20 cellular contexts compared by ENCODE assay signal in genomic region chr22:31099386-31099785, GRCh38. TPM values are rescaled to one million over a fixed set of nuclear protein-coding genes. Genes with fewer than 3 reads are reported as not detected.
DNase-seq lines count a peak whose midpoint lies in the region; ATAC-seq, FAIRE-seq and TF ChIP-seq lines count a peak whose summit lies in the region.
"Had no signal": no experiment of that assay in that cellular context is flagged by ENCODE, and none has a peak within 500 bp of the region (broad histone marks: within the 10 kb centered on the region; RNA-seq: fewer than 3 reads in every experiment).

No MANE protein-coding gene starts in this region.

- no peaks in the 10 kb centered on the region for H3K9me3 Mint-ChIP-seq in HFFc6
- no peaks in the 10 kb centered on the region for H3K9me3 Mint-ChIP-seq in neural crest cell
- H3K9me3 Mint-ChIP-seq: naive thymus-derived CD4-positive, alpha-beta T cell; stimulated activated naive CD8-positive, alpha-beta T cell treated with anti-CD3 and anti-CD28 coated beads, Interleukin-15, Interleukin-2, amounts not matched to agents 100 ng/mL and 50 ng/mL, for 24 hours had no signal

- no peaks in the 10 kb centered on the region for H4K20me1 ChIP-seq in H1 (replicated peaks in 1 of 2; ENCODE audit: control insufficient read depth in 1 of 2, insufficient read depth in 2 of 2, low read length in 2 of 2)

- H4K8ac ChIP-seq in H1 (ENCODE audit: extremely low read depth, insufficient read depth, low read length) = no peak overlapping the region

- no peaks in the 10 kb centered on the region; a peak in 1 of 7 replicates for H3K27me3 ChIP-seq in H1 (replicated peaks in 1 of 4; ENCODE audit: control insufficient read depth in 3 of 4, extremely low read depth in 1 of 4, insufficient read depth in 3 of 4, low read length in 3 of 4)
- H3K27me3 ChIP-seq in upper lobe of left lung = no peaks in the 10 kb centered on the region
- no peaks in the 10 kb centered on the region for H3K27me3 ChIP-seq in lower lobe of right lung (ENCODE audit: low read depth)

- no peaks in the 10 kb centered on the region for H3K79me2 ChIP-seq in H1 (ENCODE audit: control insufficient read depth in 1 of 2, insufficient read depth in 2 of 2, low read length in 2 of 2)

- no peak overlapping the region for H4K91ac ChIP-seq in H1 (replicated peaks; ENCODE audit: insufficient read length, low read length)

- WGBS in H1 (ENCODE audit: extremely low coverage in 1 of 2, insufficient coverage in 1 of 2, insufficient read length in 1 of 2, insufficient replicate concordance in 2 of 2, low coverage in 1 of 2, low lambda C conversion rate in 2 of 2, missing lambda C conversion rate in 1 of 2), 2 experiments = 87% methylated on average over 6 of the region's 6 CpGs; no CpG with 5 or more reads in 1 of the 2 experiments
- 90 to 93% methylated on average over 3 to 6 of the region's 6 CpGs for WGBS in upper lobe of left lung, 2 donors

- no peak overlapping the region for H3K9ac ChIP-seq in H1 (replicated peaks in 1 of 4; ENCODE audit: extremely low read depth in 1 of 4, low read depth in 3 of 4, low read length in 3 of 4)
- H3K9ac ChIP-seq: KMS-11 had no signal

- no peak for TF ChIP-seq POLR2A in H1 (IDR thresholded peaks at IDR 0.05; ENCODE audit: control extremely low read depth in 1 of 2, low read depth in 2 of 2, low read length in 2 of 2)
- no peak for TF ChIP-seq POLR2A in upper lobe of left lung (IDR thresholded peaks at IDR 0.05)

- H3K27me3 Mint-ChIP-seq in HFFc6 (ENCODE audit: insufficient read depth) (peaks cover 21% of the 10 kb centered on the region), neural crest cell (ENCODE audit: low read depth) (no peaks in the 10 kb centered on the region)
- H3K27me3 Mint-ChIP-seq: naive thymus-derived CD4-positive, alpha-beta T cell; stimulated activated naive CD8-positive, alpha-beta T cell treated with anti-CD3 and anti-CD28 coated beads, Interleukin-15, Interleukin-2, amounts not matched to agents 100 ng/mL and 50 ng/mL, for 24 hours had no signal

- CTCF ChIA-PET in H1 (lab: Charles Lee; ENCODE audit: partially characterized antibody) = interaction anchor here (1.2 to 16.8 kb wide), 8 partner anchors 8 to 94 kb away, joined by 3 to 207 read pairs (median 5); partner anchors contain the start of genes PLA2G3, SELENOM and SMTN

- TF ChIP-seq EP300 in H1 (IDR thresholded peaks at IDR 0.05; ENCODE audit: borderline replicate concordance in 1 of 2, low read depth in 2 of 2, low read length in 2 of 2) (no peak), upper lobe of left lung (IDR thresholded peaks at IDR 0.05) (no peak)

- H3K4me3 Mint-ChIP-seq in HFFc6 = no peak overlapping the region
- H3K4me3 Mint-ChIP-seq in neural crest cell = no peak overlapping the region
- H3K4me3 Mint-ChIP-seq: naive thymus-derived CD4-positive, alpha-beta T cell; stimulated activated naive CD8-positive, alpha-beta T cell treated with anti-CD3 and anti-CD28 coated beads, Interleukin-15, Interleukin-2, amounts not matched to agents 100 ng/mL and 50 ng/mL, for 24 hours had no signal

- H3K36me3 Mint-ChIP-seq in HFFc6 (ENCODE audit: low read depth) (peaks cover 27% of the 10 kb centered on the region), neural crest cell (ENCODE audit: low read depth) (peaks cover 10% of the 10 kb centered on the region)

- H3K4me1 Mint-ChIP-seq in HFFc6 (ENCODE audit: low read depth) (peaks cover 34% of the 10 kb centered on the region), neural crest cell (no peaks in the 10 kb centered on the region)

- POLR2A ChIA-PET in H1 (lab: Charles Lee; ENCODE audit: partially characterized antibody) = interaction anchor here (0.9 to 1.8 kb wide), 5 partner anchors 11 to 130 kb away, joined by 3 to 23 read pairs (median 5); partner anchors contain the start of genes MORC2 and TUG1

- no peak overlapping the region for H3K23ac ChIP-seq in H1 (ENCODE audit: insufficient read length)

- H3K18ac ChIP-seq in H1 (ENCODE audit: extremely low read depth, low read length) = no peak overlapping the region

- FAIRE-seq in H1 (lab: Jason Lieb, UNC) = no peak
- FAIRE-seq: D721Med, endometrium, GM12891 had no signal

- H3K27ac Mint-ChIP-seq in HFFc6 (peak overlapping the region; percentile 75), neural crest cell (ENCODE audit: unreplicated experiment) (peak overlapping the region; percentile 43)
- H3K27ac Mint-ChIP-seq: naive thymus-derived CD4-positive, alpha-beta T cell; stimulated activated naive CD8-positive, alpha-beta T cell treated with anti-CD3 and anti-CD28 coated beads, Interleukin-15, Interleukin-2, amounts not matched to agents 100 ng/mL and 50 ng/mL, for 24 hours had no signal

- H2BK15ac ChIP-seq in H1 (ENCODE audit: low read length) = 0 out of 2 replicates have a peak overlapping the region, but pooled peaks have one; percentile 6

- no peak overlapping the region for H3K14ac ChIP-seq in H1 (ENCODE audit: insufficient read length)

- H3K23me2 ChIP-seq in H1 (ENCODE audit: low read depth, low read length) = peaks cover 4% of the 10 kb centered on the region; the same call in 1 of the 2 replicates

- TF ChIP-seq RAD21 in H1 (IDR thresholded peaks at IDR 0.05 in 1 of 2, conservative IDR thresholded peaks at IDR 0.05 in 1 of 2; ENCODE audit: low read depth in 2 of 2, low read length in 2 of 2) = no peak

- H2BK5ac ChIP-seq in H1 (ENCODE audit: low read depth, low read length) = peak overlapping the region; percentile 28; the same call in 1 of the 2 replicates

- peak overlapping the region; percentile 54 for H3K4ac ChIP-seq in H1 (replicated peaks; ENCODE audit: insufficient read length, low read depth, low read length)

- DNase-seq in HFFc6 (peak; percentile 47), H1 (ENCODE audit: low read depth in 1 of 2, low spot score in 2 of 2) (no peak), neural crest cell (ENCODE audit: low read depth, low spot score) (no peak), upper lobe of left lung (no peak), lower lobe of right lung (no peak), NCI-H2081 treated with DMSO at 0.1 percent for 48 hours (lab: John Stamatoyannopoulos, UW) (no peak)
- DNase-seq: activated CD4-positive, CD25-positive, alpha-beta regulatory T cell treated with anti-CD3 and anti-CD28 coated beads, Interleukin-2, amount 50 U/mL, for 72 hours; activated effector memory CD4-positive, alpha-beta T cell treated with anti-CD3 and anti-CD28 coated beads, Interleukin-2, amount 50 U/mL, for 16 hours; GF-D8; naive thymus-derived CD4-positive, alpha-beta T cell; NCI-H1105; T-helper 9 cell had no signal

- H2BK120ac ChIP-seq in H1 (replicated peaks; ENCODE audit: low read depth, low read length) = no peak overlapping the region

- peak overlapping the region in 1 of 4 experiments; percentile 36; a peak in 2 of 8 replicates for H3K4me3 ChIP-seq in H1 (ENCODE audit: extremely low read depth in 1 of 4, insufficient read depth in 2 of 4, low read depth in 3 of 4, low read length in 4 of 4)
- no peak overlapping the region for H3K4me3 ChIP-seq in upper lobe of left lung
- no peak overlapping the region for H3K4me3 ChIP-seq in lower lobe of right lung
- H3K4me3 ChIP-seq: lung had no signal

- TF ChIP-seq CTCF in HFFc6 (IDR thresholded peaks at IDR 0.05) (no peak), H1 (IDR thresholded peaks at IDR 0.05; ENCODE audit: control extremely low read depth in 1 of 3, insufficient read depth in 1 of 3, low read depth in 1 of 3, low read length in 3 of 3) (no peak), neural crest cell (conservative IDR thresholded peaks at IDR 0.05) (no peak), upper lobe of left lung (IDR thresholded peaks at IDR 0.05) (no peak), lower lobe of right lung (IDR thresholded peaks at IDR 0.05) (no peak)

- no peak overlapping the region for H4K5ac ChIP-seq in H1 (ENCODE audit: insufficient read length, low read depth, low read length)

- H3K36me3 ChIP-seq in H1 (ENCODE audit: control insufficient read depth in 2 of 4, insufficient read depth in 4 of 4, low read length in 3 of 4) (no peaks in the 10 kb centered on the region), upper lobe of left lung (peaks cover 4 to 77% (median 45%) of the 10 kb centered on the region in 4 donors), lower lobe of right lung (peaks cover 70% of the 10 kb centered on the region)

- 0 out of 2 replicates have a peak overlapping the region, but pooled peaks have one; percentile 7 for H2BK12ac ChIP-seq in H1 (ENCODE audit: low read depth, low read length)

- no peak overlapping the region for H2AFZ ChIP-seq in H1 (ENCODE audit: low read length)

- H3K4me2 ChIP-seq in H1 (ENCODE audit: insufficient read depth in 1 of 2, low read depth in 2 of 2, low read length in 2 of 2) = peak overlapping the region in 1 of 2 experiments; percentile 69; a peak in 3 of 4 replicates
- H3K4me2 ChIP-seq: KMS-11 had no signal

- H3K79me1 ChIP-seq in H1 (ENCODE audit: low read depth, low read length) = no peaks in the 10 kb centered on the region

- H3K56ac ChIP-seq in H1 (replicated peaks; ENCODE audit: insufficient read length, low read depth, low read length) = no peak overlapping the region

- no peak overlapping the region for H2AK5ac ChIP-seq in H1 (ENCODE audit: low read depth, low read length)

- H3K27ac ChIP-seq in H1 (ENCODE audit: low read depth, low read length) = no peak overlapping the region
- H3K27ac ChIP-seq in upper lobe of left lung = peak overlapping the region in 3 of 4 donors; percentile 13 to 62 (median 36)
- H3K27ac ChIP-seq in lower lobe of right lung = no peak overlapping the region
- H3K27ac ChIP-seq: KMS-11 had no signal

- H3K9me3 ChIP-seq in H1 (ENCODE audit: insufficient read depth in 2 of 2, low read depth in 1 of 2, low read length in 1 of 2) (no peaks in the 10 kb centered on the region), upper lobe of left lung (no peaks in the 10 kb centered on the region), lower lobe of right lung (no peaks in the 10 kb centered on the region)

- intact Hi-C loops in lower lobe of right lung (cut with DNase I) = no loop called here

- no peak overlapping the region for H2BK20ac ChIP-seq in H1 (ENCODE audit: low read length)

- ATAC-seq in upper lobe of left lung (ENCODE audit: low FRiP score in 2 of 2) = no peak
- ATAC-seq in lower lobe of right lung = no peak
- ATAC-seq in HG03378 (IDR thresholded peaks at IDR 0.05; ENCODE audit: unreplicated experiment) = no peak
- ATAC-seq: naive thymus-derived CD4-positive, alpha-beta T cell had no signal

- H3K4me1 ChIP-seq in H1 (replicated peaks in 1 of 4; ENCODE audit: control insufficient read depth in 3 of 4, insufficient read depth in 4 of 4, low read length in 3 of 4) = peaks cover 5 to 19% (median 14%) of the 10 kb centered on the region in 4 experiments
- peaks cover 0 to 3% (median 0%) of the 10 kb centered on the region in 4 donors for H3K4me1 ChIP-seq in upper lobe of left lung
- no peaks in the 10 kb centered on the region for H3K4me1 ChIP-seq in lower lobe of right lung

RNA-seq across cellular contexts. Expression of gene SELENOM, which starts 8.0 kb away (rescaled TPM):
- total RNA-seq in HFFc6 (2021; fragmentation: NEBNext Ultra II Directional; extraction: Animal tissue kit (Norgen Biotek cat#: 25700)) = 100 to 1,000 TPM; 237 to 356 (median 265) TPM
- 21.8 and 22.7 TPM in 2 replicates for total RNA-seq in H1 (2021; fragmentation: NEBNext Ultra II Directional; extraction: Animal tissue kit (Norgen Biotek cat#: 25700))
- polyA plus RNA-seq in H1 (2011; rRNA removed) = 40.0 and 57.2 TPM in 2 replicates
- 33.4 TPM for polyA plus RNA-seq in H1 (2011; cell fraction: cytosol; rRNA removed)
- 32.8 TPM for polyA plus RNA-seq in H1 (2011; cell fraction: nucleus; rRNA removed)
- polyA plus RNA-seq in H1 (2012, experiment 1 of 2) = 9.6 to 22.1 TPM (median 16.4 TPM) in 4 replicates
- 28.2 TPM for polyA plus RNA-seq in H1 (2012, experiment 2 of 2)
- 50.7 TPM for polyA plus RNA-seq in H1 (2013, experiment 1 of 2)
- polyA plus RNA-seq in H1 (2013, experiment 2 of 2) = 50.7 TPM
- polyA minus RNA-seq in H1 (2011; rRNA and poly(A)+ RNA removed) = 5.5 and 5.7 TPM in 2 replicates
- 10.1 TPM for polyA minus RNA-seq in H1 (2011; cell fraction: cytosol; rRNA and poly(A)+ RNA removed)
- 13.7 TPM for polyA minus RNA-seq in H1 (2011; cell fraction: nucleus; rRNA and poly(A)+ RNA removed)
- total RNA-seq in neural crest cell (9.1 and 10.1 TPM in 2 replicates), upper lobe of left lung (100 to 1,000 TPM in 3 of 6 donors, 10 to 100 TPM in 3; 51.3 to 154 (median 99.7) TPM), lower lobe of right lung (86.8 TPM)

RNA-seq across cellular contexts. Expression of gene SMTN, which starts 18.3 kb away (rescaled TPM):
- total RNA-seq in HFFc6 (2021; fragmentation: NEBNext Ultra II Directional; extraction: Animal tissue kit (Norgen Biotek cat#: 25700)) = 100 to 1,000 TPM; 201 to 329 (median 246) TPM
- 20.8 and 26.5 TPM in 2 replicates for total RNA-seq in H1 (2021; fragmentation: NEBNext Ultra II Directional; extraction: Animal tissue kit (Norgen Biotek cat#: 25700))
- 12.3 and 27.6 TPM in 2 replicates for polyA plus RNA-seq in H1 (2011; rRNA removed)
- 9.2 TPM for polyA plus RNA-seq in H1 (2011; cell fraction: cytosol; rRNA removed)
- 31.0 TPM for polyA plus RNA-seq in H1 (2011; cell fraction: nucleus; rRNA removed)
- polyA plus RNA-seq in H1 (2012, experiment 1 of 2) = 6.7 to 15.9 TPM (median 13.8 TPM) in 4 replicates
- 8.5 TPM for polyA plus RNA-seq in H1 (2012, experiment 2 of 2)
- polyA plus RNA-seq in H1 (2013, experiment 1 of 2) = 17.8 TPM
- polyA plus RNA-seq in H1 (2013, experiment 2 of 2) = 16.7 TPM
- 4.6 and 9.1 TPM in 2 replicates for polyA minus RNA-seq in H1 (2011; rRNA and poly(A)+ RNA removed)
- 13.0 TPM for polyA minus RNA-seq in H1 (2011; cell fraction: cytosol; rRNA and poly(A)+ RNA removed)
- polyA minus RNA-seq in H1 (2011; cell fraction: nucleus; rRNA and poly(A)+ RNA removed) = 10.4 TPM
- 53.8 and 55.0 TPM in 2 replicates for total RNA-seq in neural crest cell
- 100 to 1,000 TPM in 1 of 6 donors, 10 to 100 TPM in 5; 26.1 to 104 (median 47.3) TPM for total RNA-seq in upper lobe of left lung
- total RNA-seq in lower lobe of right lung = 44.8 TPM

RNA-seq across cellular contexts. Expression of gene INPP5J, which starts 23.4 kb away (rescaled TPM):
- total RNA-seq in HFFc6 (2021; fragmentation: NEBNext Ultra II Directional; extraction: Animal tissue kit (Norgen Biotek cat#: 25700)) = 1 to 10 TPM in 4 of 6 experiments, under 1 TPM in 2; 0.69 to 1.6 (median 1.0) TPM
- 6.0 and 6.4 TPM in 2 replicates for total RNA-seq in H1 (2021; fragmentation: NEBNext Ultra II Directional; extraction: Animal tissue kit (Norgen Biotek cat#: 25700))
- 5.4 and 9.1 TPM in 2 replicates for polyA plus RNA-seq in H1 (2011; rRNA removed)
- polyA plus RNA-seq in H1 (2011; cell fraction: cytosol; rRNA removed) = 5.6 TPM
- 14.0 TPM for polyA plus RNA-seq in H1 (2011; cell fraction: nucleus; rRNA removed)
- polyA plus RNA-seq in H1 (2012, experiment 1 of 2) = 3.6 to 6.3 TPM (median 5.3 TPM) in 4 replicates
- polyA plus RNA-seq in H1 (2012, experiment 2 of 2) = 5.1 TPM
- polyA plus RNA-seq in H1 (2013, experiment 1 of 2) = 3.9 TPM
- polyA plus RNA-seq in H1 (2013, experiment 2 of 2) = 4.0 TPM
- 2.5 and 2.9 TPM in 2 replicates for polyA minus RNA-seq in H1 (2011; rRNA and poly(A)+ RNA removed)
- polyA minus RNA-seq in H1 (2011; cell fraction: cytosol; rRNA and poly(A)+ RNA removed) = 3.7 TPM
- polyA minus RNA-seq in H1 (2011; cell fraction: nucleus; rRNA and poly(A)+ RNA removed) = 6.2 TPM
- total RNA-seq in neural crest cell (4.5 and 4.7 TPM in 2 replicates), upper lobe of left lung (10 to 100 TPM in 1 of 6 donors, 1 to 10 TPM in 5; 3.0 to 28.3 (median 6.2) TPM), lower lobe of right lung (4.6 TPM)
- polyA plus RNA-seq: naive thymus-derived CD4-positive, alpha-beta T cell had no signal

RNA-seq across cellular contexts. Expression of gene PLA2G3, which starts 40.9 kb away (rescaled TPM):
- under 1 TPM in 1 of 6 experiments, not detected in 5; 0.05 TPM for total RNA-seq in HFFc6 (2021; fragmentation: NEBNext Ultra II Directional; extraction: Animal tissue kit (Norgen Biotek cat#: 25700))
- total RNA-seq in H1 (2021; fragmentation: NEBNext Ultra II Directional; extraction: Animal tissue kit (Norgen Biotek cat#: 25700)) = 25.9 and 26.8 TPM in 2 replicates
- polyA plus RNA-seq in H1 (2011; rRNA removed) = 18.1 and 19.3 TPM in 2 replicates
- polyA plus RNA-seq in H1 (2011; cell fraction: cytosol; rRNA removed) = 19.3 TPM
- 42.9 TPM for polyA plus RNA-seq in H1 (2011; cell fraction: nucleus; rRNA removed)
- polyA plus RNA-seq in H1 (2012, experiment 1 of 2) = 18.5 to 22.5 TPM (median 22.0 TPM) in 4 replicates
- polyA plus RNA-seq in H1 (2012, experiment 2 of 2) = 20.1 TPM
- polyA plus RNA-seq in H1 (2013, experiment 1 of 2) = 40.7 TPM
- polyA plus RNA-seq in H1 (2013, experiment 2 of 2) = 41.4 TPM
- polyA minus RNA-seq in H1 (2011; rRNA and poly(A)+ RNA removed) = 10.6 and 14.8 TPM in 2 replicates
- polyA minus RNA-seq in H1 (2011; cell fraction: cytosol; rRNA and poly(A)+ RNA removed) = 9.8 TPM
- 12.2 TPM for polyA minus RNA-seq in H1 (2011; cell fraction: nucleus; rRNA and poly(A)+ RNA removed)
- total RNA-seq in neural crest cell (24.3 and 24.7 TPM in 2 replicates), upper lobe of left lung (1 to 10 TPM in 5 of 6 donors, under 1 TPM in 1; 0.79 to 8.1 (median 5.5) TPM), lower lobe of right lung (5.0 TPM)
- total RNA-seq: glomerular endothelial cell; naive thymus-derived CD4-positive, alpha-beta T cell had no signal
- polyA plus RNA-seq: naive thymus-derived CD4-positive, alpha-beta T cell had no signal

Comparison
In these comparisons a context has a peak if more than half of its experiments do, and no peak if none do; other contexts are left out.
1. H3K27ac ChIP-seq: peak in upper lobe of left lung (3 of 4); none in H1 (single experiment) and lower lobe of right lung (single experiment).